17 cellular contexts compared by ENCODE assay signal in genomic region chr11:35218956-35219355, GRCh38.
DNase-seq lines count a peak whose midpoint lies in the region; ATAC-seq and TF ChIP-seq lines count a peak whose summit lies in the region.
"Had no signal": no experiment of that assay in that cellular context is flagged by ENCODE, and none has a peak within 500 bp of the region (broad histone marks: within the 10 kb centered on the region; RNA-seq: fewer than 3 reads in every experiment).

No MANE protein-coding gene starts in this region.

- H3K4me1 ChIP-seq in CD8-positive, alpha-beta memory T cell (ENCODE audit: insufficient read depth, low read length): peaks cover 37% of the 10 kb centered on the region
- H3K4me1 ChIP-seq in esophagus muscularis mucosa (peaks cover 7 to 72% (median 61%) of the 10 kb centered on the region in 4 donors), Caco-2 (no peaks in the 10 kb centered on the region)

- no peak overlapping the region for H3K4me3 ChIP-seq in CD8-positive, alpha-beta memory T cell (ENCODE audit: low read length)
- H3K4me3 ChIP-seq in esophagus muscularis mucosa (no peak overlapping the region), Caco-2 (ENCODE audit: low read depth, low read length) (no peak overlapping the region)

- H3K36me3 Mint-ChIP-seq in CD8-positive, alpha-beta memory T cell: peaks cover 27 to 92% (median 43%) of the 10 kb centered on the region in 3 donors
- peaks cover 8% of the 10 kb centered on the region for H3K36me3 Mint-ChIP-seq in T-helper 17 cell (ENCODE audit: low read depth)
- peaks cover 100% of the 10 kb centered on the region for H3K36me3 Mint-ChIP-seq in stimulated activated effector memory CD8-positive, alpha-beta T cell treated with anti-CD3 and anti-CD28 coated beads, Interleukin-12 subunit alpha, Interleukin-12 subunit beta, amount 100 ng/mL, for 72 hours
- no peaks in the 10 kb centered on the region for H3K36me3 Mint-ChIP-seq in Caco-2 (ENCODE audit: insufficient read depth, unreplicated experiment)

- no peak overlapping the region for H3K27ac ChIP-seq in CD8-positive, alpha-beta memory T cell (ENCODE audit: low read depth, low read length)
- H3K27ac ChIP-seq in esophagus muscularis mucosa (replicated peaks in 1 of 4): peak overlapping the region; percentile 11 to 63 (median 52)
- H3K27ac ChIP-seq: parathyroid adenoma had no signal

- DNase-seq in CD8-positive, alpha-beta memory T cell: no peak
- DNase-seq in T-helper 17 cell (no peak), esophagus muscularis mucosa (ENCODE audit: extremely low spot score) (no peak), Caco-2 (no peak)
- no peak for DNase-seq in stimulated activated effector memory CD8-positive, alpha-beta T cell treated with anti-CD3 and anti-CD28 coated beads, Interleukin-12 subunit alpha, Interleukin-12 subunit beta, amount 100 ng/mL, for 72 hours (ENCODE audit: low spot score in 2 of 2)
- DNase-seq in stimulated activated CD4-positive, alpha-beta T cell treated with anti-CD3 and anti-CD28 coated beads, Interleukin-4, amount 100 ng/mL, for 24 hours: no peak
- DNase-seq: activated naive CD4-positive, alpha-beta T cell treated with anti-CD3 and anti-CD28 coated beads, Interleukin-2, amount 50 U/mL, for 16 hours; cerebellar nuclear complex; COR-L47; kidney glomerular epithelial cell; NCI-H1694 treated with DMSO at 0.1 percent for 48 hours; NCI-H524 treated with DMSO at 0.1 percent for 48 hours; OCI-M1; SK-N-SH; stimulated activated naive CD8-positive, alpha-beta T cell treated with anti-CD3 and anti-CD28 coated beads, Interleukin-15, Interleukin-2, amounts not matched to agents 100 U/mL and 50 U/mL, for 24 hours had no signal

- H3K27ac Mint-ChIP-seq in CD8-positive, alpha-beta memory T cell: peak overlapping the region; percentile 20 to 89 (median 79)
- H3K27ac Mint-ChIP-seq in T-helper 17 cell (peak overlapping the region; percentile 98), Caco-2 (ENCODE audit: unreplicated experiment) (no peak overlapping the region)
- peak overlapping the region; percentile 93 for H3K27ac Mint-ChIP-seq in stimulated activated effector memory CD8-positive, alpha-beta T cell treated with anti-CD3 and anti-CD28 coated beads, Interleukin-12 subunit alpha, Interleukin-12 subunit beta, amount 100 ng/mL, for 72 hours

- TF ChIP-seq CTCF in esophagus muscularis mucosa (IDR thresholded peaks at IDR 0.05) (no peak), Caco-2 (IDR thresholded peaks at IDR 0.05; ENCODE audit: insufficient read depth in 1 of 2, low read depth in 1 of 2, low read length in 1 of 2, severe bottlenecking in 1 of 2, unreplicated experiment in 1 of 2) (no peak)

- intact Hi-C loops in esophagus muscularis mucosa (cut with DNase I): no loop called here
- intact Hi-C loops in Caco-2 (cut with micrococcal nuclease; ENCODE audit: unreplicated experiment): no loop called here

- no peak for TF ChIP-seq EP300 in esophagus muscularis mucosa (IDR thresholded peaks at IDR 0.05)

- H3K4me3 Mint-ChIP-seq in CD8-positive, alpha-beta memory T cell: no peak overlapping the region
- peak overlapping the region; percentile 75 for H3K4me3 Mint-ChIP-seq in T-helper 17 cell
- no peak overlapping the region for H3K4me3 Mint-ChIP-seq in stimulated activated effector memory CD8-positive, alpha-beta T cell treated with anti-CD3 and anti-CD28 coated beads, Interleukin-12 subunit alpha, Interleukin-12 subunit beta, amount 100 ng/mL, for 72 hours
- H3K4me3 Mint-ChIP-seq in Caco-2 (ENCODE audit: unreplicated experiment): no peak overlapping the region

- 71% methylated on average over 1 of the region's 1 CpG for WGBS in esophagus muscularis mucosa

- H3K9me3 Mint-ChIP-seq in CD8-positive, alpha-beta memory T cell: no peaks in the 10 kb centered on the region
- H3K9me3 Mint-ChIP-seq in stimulated activated effector memory CD8-positive, alpha-beta T cell treated with anti-CD3 and anti-CD28 coated beads, Interleukin-12 subunit alpha, Interleukin-12 subunit beta, amount 100 ng/mL, for 72 hours: no peaks in the 10 kb centered on the region
- H3K9me3 Mint-ChIP-seq in Caco-2 (ENCODE audit: unreplicated experiment): no peaks in the 10 kb centered on the region

- H3K36me3 ChIP-seq in CD8-positive, alpha-beta memory T cell (ENCODE audit: insufficient read depth, low read length): peaks cover 74% of the 10 kb centered on the region
- H3K36me3 ChIP-seq in esophagus muscularis mucosa: peaks cover 21 to 91% (median 47%) of the 10 kb centered on the region in 4 donors
- H3K36me3 ChIP-seq in Caco-2 (ENCODE audit: control insufficient read depth, insufficient read depth, low read length): no peaks in the 10 kb centered on the region

- ATAC-seq in T-helper 17 cell (no peak), GM18858 (IDR thresholded peaks at IDR 0.05; ENCODE audit: unreplicated experiment) (no peak)
- no peak for ATAC-seq in stimulated activated effector memory CD8-positive, alpha-beta T cell treated with anti-CD3 and anti-CD28 coated beads, Interleukin-12 subunit alpha, Interleukin-12 subunit beta, amount 100 ng/mL, for 72 hours
- ATAC-seq: stimulated activated naive CD8-positive, alpha-beta T cell treated with anti-CD3 and anti-CD28 coated beads, Interleukin-15, Interleukin-2, amounts not matched to agents 100 U/mL and 50 U/mL, for 24 hours had no signal

- POLR2A ChIA-PET in CD8-positive, alpha-beta memory T cell (lab: Charles Lee): interaction anchor here (0.6 kb wide), 1 partner anchor 13 kb away, joined by 4 read pairs; no protein-coding TSS in a partner anchor
- POLR2A ChIA-PET in Caco-2 (lab: Charles Lee): no interaction called here

- no peaks in the 10 kb centered on the region for H3K27me3 ChIP-seq in CD8-positive, alpha-beta memory T cell (ENCODE audit: insufficient read depth, low read length, poor library complexity, severe bottlenecking)
- no peaks in the 10 kb centered on the region for H3K27me3 ChIP-seq in esophagus muscularis mucosa
- no peaks in the 10 kb centered on the region for H3K27me3 ChIP-seq in Caco-2 (replicated peaks; ENCODE audit: control insufficient read depth, insufficient read depth, low read length)

- H3K9me3 ChIP-seq in CD8-positive, alpha-beta memory T cell (ENCODE audit: low read length): no peaks in the 10 kb centered on the region
- H3K9me3 ChIP-seq in T-helper 17 cell (ENCODE audit: control insufficient read depth, low read length, poor library complexity, severe bottlenecking) (no peaks in the 10 kb centered on the region), esophagus muscularis mucosa (no peaks in the 10 kb centered on the region), Caco-2 (no peaks in the 10 kb centered on the region)
- H3K9me3 ChIP-seq: SK-N-SH had no signal

- CTCF ChIA-PET in CD8-positive, alpha-beta memory T cell (lab: Charles Lee): interaction anchor here (1.0 to 1.8 kb wide), 3 partner anchors 19 to 234 kb away, joined by 3 to 4 read pairs (median 3); no protein-coding TSS in a partner anchor
- CTCF ChIA-PET in Caco-2 (lab: Charles Lee): interaction anchor here (0.7 kb wide), 1 partner anchor 187 kb away, joined by 3 read pairs; no protein-coding TSS in a partner anchor

- TF ChIP-seq POLR2A in esophagus muscularis mucosa (IDR thresholded peaks at IDR 0.05; ENCODE audit: low read depth): no peak

- BruUV-seq in Caco-2 (replicated peaks; lab: Mats Ljungman, UMichigan): no TSS peak

- H3K4me1 Mint-ChIP-seq in CD8-positive, alpha-beta memory T cell: peaks cover 45 to 57% (median 57%) of the 10 kb centered on the region in 3 donors
- H3K4me1 Mint-ChIP-seq in T-helper 17 cell (peaks cover 38% of the 10 kb centered on the region), Caco-2 (ENCODE audit: low read depth, unreplicated experiment) (no peaks in the 10 kb centered on the region)
- peaks cover 39% of the 10 kb centered on the region for H3K4me1 Mint-ChIP-seq in stimulated activated effector memory CD8-positive, alpha-beta T cell treated with anti-CD3 and anti-CD28 coated beads, Interleukin-12 subunit alpha, Interleukin-12 subunit beta, amount 100 ng/mL, for 72 hours

- no peaks in the 10 kb centered on the region for H3K27me3 Mint-ChIP-seq in CD8-positive, alpha-beta memory T cell
- H3K27me3 Mint-ChIP-seq in T-helper 17 cell (no peaks in the 10 kb centered on the region), Caco-2 (ENCODE audit: insufficient read depth, unreplicated experiment) (no peaks in the 10 kb centered on the region)
